In the genomic region with DNA sequence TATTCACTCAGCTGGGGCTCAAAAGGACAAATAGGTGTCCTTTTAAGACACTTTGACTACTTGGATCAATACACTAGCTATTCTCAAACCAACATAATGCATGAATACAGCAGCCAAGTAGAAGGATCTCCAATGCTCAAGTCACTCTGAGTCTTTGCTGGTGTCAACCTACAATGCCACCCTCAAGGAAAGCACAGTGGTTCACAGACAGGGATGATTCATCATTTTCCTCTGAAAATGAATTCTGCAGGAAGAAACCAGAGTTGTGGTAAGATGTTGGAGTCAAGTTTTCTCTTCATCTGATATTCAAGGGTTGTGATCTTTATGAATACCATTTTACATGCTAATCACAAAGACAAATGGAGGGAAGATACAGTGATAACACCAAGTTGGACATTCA, we compare ENCODE assay signal across 16 cellular contexts.
"Had no signal": no experiment of that assay in that cellular context is flagged by ENCODE, and none has a peak within 500 bp of the region (broad histone marks: within the 10 kb centered on the region; RNA-seq: fewer than 3 reads in every experiment).

No MANE protein-coding gene starts in this region.

- H3K27ac ChIP-seq: coronary artery, epithelial cell of prostate, gastrocnemius medialis, heart right ventricle, sigmoid colon, testis had no signal

- H3K27me3 ChIP-seq: gastrocnemius medialis, sigmoid colon, testis had no signal

- H3K4me1 ChIP-seq: gastrocnemius medialis, sigmoid colon, testis had no signal

- H3K4me3 ChIP-seq: coronary artery, gastrocnemius medialis, heart right ventricle, sigmoid colon, testis had no signal

- DNase-seq: activated CD4-positive, alpha-beta T cell treated with anti-CD3 and anti-CD28 coated beads, Interleukin-2, amount 50 U/mL, for 4 hours; activated CD4-positive, CD25-positive, alpha-beta regulatory T cell treated with anti-CD3 and anti-CD28 coated beads, Interleukin-2, amount 50 U/mL, for 72 hours; activated CD8-positive, alpha-beta memory T cell treated with anti-CD3 and anti-CD28 coated beads, Interleukin-2, amount 10 ng/mL, durations not matched to agents 7 days and 5 days; activated T-cell treated with anti-CD3 and anti-CD28 coated beads, Interleukin-2, amount 50 U/mL, for 72 hours; effector CD8-positive, alpha-beta T cell; gastrocnemius medialis; heart right ventricle; islet precursor cell; left ventricle myocardium superior; mesendoderm; sigmoid colon; stimulated activated CD4-positive, alpha-beta T cell treated with anti-CD3 and anti-CD28 coated beads, Interleukin-2, amount 100 ng/mL, for 48 hours; stimulated activated naive CD4-positive, alpha-beta T cell treated with Interleukin-2 at 50 U/mL for 16 hours; testis had no signal

- ATAC-seq: activated CD8-positive, alpha-beta memory T cell treated with anti-CD3 and anti-CD28 coated beads, Interleukin-2, amount 10 ng/mL, durations not matched to agents 7 days and 5 days; activated T-cell treated with anti-CD3 and anti-CD28 coated beads, Interleukin-2, amount 50 U/mL, for 72 hours; gastrocnemius medialis; heart right ventricle; left ventricle myocardium superior had no signal

- H3K9me3 ChIP-seq: gastrocnemius medialis, heart right ventricle, sigmoid colon, testis had no signal
